Comparison of ENCODE assay signal across 14 cellular contexts in genomic region chr10:109961181-109962001, GRCh38. TPM values are rescaled to one million over a fixed set of nuclear protein-coding genes. Genes with fewer than 3 reads are reported as not detected.
A peak's percentile ranks its signal among the peaks of the same experiment; 100 is the strongest.
DNase-seq lines count a peak whose midpoint lies in the region; ATAC-seq and TF ChIP-seq lines count a peak whose summit lies in the region.
"Had no signal": no experiment of that assay in that cellular context is flagged by ENCODE, and none has a peak within 500 bp of the region (broad histone marks: within the 10 kb centered on the region; RNA-seq: fewer than 3 reads in every experiment).

No MANE protein-coding gene starts in this region.

- dilution Hi-C loops in mammary epithelial cell (cut with HindIII; ENCODE audit: low sequenced_read_pairs): no loop called here

- intact Hi-C loops in mammary epithelial cell (cut with micrococcal nuclease) (no loop called here), left colon (cut with DNase I, micrococcal nuclease) (no loop called here), esophagus squamous epithelium (cut with DNase I) (no loop called here)

- H3K27me3 ChIP-seq in mammary epithelial cell (ENCODE audit: insufficient read depth, low read length) (no peaks in the 10 kb centered on the region), esophagus squamous epithelium (no peaks in the 10 kb centered on the region)
- H3K27me3 ChIP-seq: BLaER1, spleen had no signal

- peak; percentile 66 for ATAC-seq in left colon
- ATAC-seq: lower lobe of right lung; stimulated activated naive CD8-positive, alpha-beta T cell treated with anti-CD3 and anti-CD28 coated beads, Interleukin-15, Interleukin-2, amounts not matched to agents 100 U/mL and 50 U/mL, for 24 hours had no signal

- no peak overlapping the region for H3K27ac ChIP-seq in mammary epithelial cell (ENCODE audit: insufficient read depth, low read depth, low read length)
- no peak overlapping the region for H3K27ac ChIP-seq in esophagus squamous epithelium
- H3K27ac ChIP-seq: BLaER1, lower lobe of right lung, spleen had no signal

- in situ Hi-C loops in mammary epithelial cell (cut with MboI; ENCODE audit: low sequenced_read_pairs in 2 of 2): no loop called here

- TF ChIP-seq CTCF in mammary epithelial cell (conservative IDR thresholded peaks at IDR 0.05 in 1 of 2, IDR thresholded peaks at IDR 0.05 in 1 of 2; ENCODE audit: extremely low read depth in 1 of 2, insufficient read depth in 1 of 2, low read depth in 1 of 2, low read length in 2 of 2) (no peak), esophagus squamous epithelium (IDR thresholded peaks at IDR 0.05) (no peak)

- H2AFZ ChIP-seq in mammary epithelial cell (ENCODE audit: low read depth, low read length): no peak overlapping the region

- H3K36me3 ChIP-seq in mammary epithelial cell (ENCODE audit: insufficient read depth, low read length): no peaks in the 10 kb centered on the region
- no peaks in the 10 kb centered on the region for H3K36me3 ChIP-seq in esophagus squamous epithelium
- H3K36me3 ChIP-seq: BLaER1, lower lobe of right lung, spleen had no signal

- DNase-seq in DMS 273 (lab: John Stamatoyannopoulos, UW; ENCODE audit: unreplicated experiment) (peak; percentile 82), NCI-H146 (lab: John Stamatoyannopoulos, UW) (peak; percentile 76), mammary epithelial cell (peak; percentile 62), left colon (peak in 1 of 2 donors; percentile 40), esophagus squamous epithelium (lab: John Stamatoyannopoulos, UW) (no peak)
- DNase-seq in stimulated activated CD4-positive, alpha-beta T cell treated with anti-CD3 and anti-CD28 coated beads, Interleukin-2, amount 100 ng/mL, for 24 hours: no peak
- no peak for DNase-seq in stimulated activated CD4-positive, alpha-beta T cell treated with anti-CD3 and anti-CD28 coated beads, Interleukin-4, amount 100 ng/mL, for 24 hours
- no peak for DNase-seq in activated CD8-positive, alpha-beta memory T cell treated with anti-CD3 and anti-CD28 coated beads, Interleukin-2, amount 50 U/mL, for 48 hours
- DNase-seq: lower lobe of right lung; NCI-H446; spleen; stimulated activated naive CD8-positive, alpha-beta T cell treated with anti-CD3 and anti-CD28 coated beads, Interleukin-15, Interleukin-2, amounts not matched to agents 100 U/mL and 50 U/mL, for 24 hours; SW 1271 had no signal

- no peak overlapping the region for H3K9ac ChIP-seq in mammary epithelial cell (ENCODE audit: insufficient read depth, low read length)
- H3K9ac ChIP-seq: BLaER1 had no signal

- H3K9me3 ChIP-seq in mammary epithelial cell (replicated peaks; ENCODE audit: insufficient read depth, low read length) (no peaks in the 10 kb centered on the region), esophagus squamous epithelium (no peaks in the 10 kb centered on the region)
- H3K9me3 ChIP-seq: BLaER1, lower lobe of right lung, spleen had no signal

- BruUV-seq in mammary epithelial cell (replicated peaks; lab: Mats Ljungman, UMichigan): no TSS peak

- 81% methylated on average over 5 of the region's 5 CpGs for WGBS in mammary epithelial cell (ENCODE audit: low coverage, missing lambda C conversion rate)
- WGBS in esophagus squamous epithelium, 2 donors: 71 to 77% methylated on average over 5 of the region's 5 CpGs

- H3K4me3 ChIP-seq in mammary epithelial cell (replicated peaks in 1 of 3; ENCODE audit: insufficient read depth in 1 of 3, low read depth in 2 of 3, low read length in 3 of 3): no peak overlapping the region
- H3K4me3 ChIP-seq in esophagus squamous epithelium: no peak overlapping the region
- H3K4me3 ChIP-seq: BLaER1, lower lobe of right lung, spleen had no signal

- TF ChIP-seq POLR2A in esophagus squamous epithelium (IDR thresholded peaks at IDR 0.05): no peak

- no peaks in the 10 kb centered on the region for H4K20me1 ChIP-seq in mammary epithelial cell (ENCODE audit: insufficient read depth, low read length)
- H4K20me1 ChIP-seq: BLaER1 had no signal

- H3K4me1 ChIP-seq in mammary epithelial cell (ENCODE audit: insufficient read depth, low read length) (no peaks in the 10 kb centered on the region), esophagus squamous epithelium (peaks cover 0 to 39% (median 3%) of the 10 kb centered on the region in 3 donors)
- H3K4me1 ChIP-seq: BLaER1, spleen had no signal

- H3K4me2 ChIP-seq in mammary epithelial cell (ENCODE audit: insufficient read depth, low read depth, low read length): no peak overlapping the region
- H3K4me2 ChIP-seq: BLaER1 had no signal

- no peaks in the 10 kb centered on the region for H3K79me2 ChIP-seq in mammary epithelial cell (ENCODE audit: insufficient read depth, low read length)

- CTCF ChIA-PET in mammary epithelial cell (lab: Charles Lee; ENCODE audit: low non-redundant PET): no interaction called here

RNA-seq across cellular contexts. Expression of gene XPNPEP1, which starts 38.1 kb away (rescaled TPM):
- total RNA-seq in mammary epithelial cell (100 to 1,000 TPM in 1 of 2 donors, 10 to 100 TPM in 1; 68.6 to 127 TPM), left colon (100 to 1,000 TPM in 1 of 2 donors, 10 to 100 TPM in 1; 77.5 to 115 TPM), esophagus squamous epithelium (10 to 100 TPM; 39.0 to 79.3 (median 60.1) TPM)
- 152 TPM for polyA plus RNA-seq in mammary epithelial cell
- polyA minus RNA-seq in mammary epithelial cell: 213 TPM

RNA-seq across cellular contexts. Expression of gene ADD3, which starts 46.4 kb away (rescaled TPM):
- total RNA-seq in mammary epithelial cell: 10 to 100 TPM; 24.8 to 67.5 TPM
- 102 TPM for polyA plus RNA-seq in mammary epithelial cell
- 15.7 TPM for polyA minus RNA-seq in mammary epithelial cell
- 100 to 1,000 TPM; 139 to 143 TPM for total RNA-seq in left colon
- total RNA-seq in esophagus squamous epithelium: 100 to 1,000 TPM in 3 of 4 donors, 10 to 100 TPM in 1; 52.5 to 214 (median 145) TPM

Comparison
In these comparisons a context has a peak if more than half of its experiments do, and no peak if none do; other contexts are left out.
1. DNase-seq: peak in DMS 273 (single experiment), NCI-H146 (single experiment) and mammary epithelial cell (single experiment); none in stimulated activated CD4-positive, alpha-beta T cell treated with anti-CD3 and anti-CD28 coated beads, Interleukin-2, amount 100 ng/mL, for 24 hours (0 of 2), stimulated activated CD4-positive, alpha-beta T cell treated with anti-CD3 and anti-CD28 coated beads, Interleukin-4, amount 100 ng/mL, for 24 hours (single experiment), activated CD8-positive, alpha-beta memory T cell treated with anti-CD3 and anti-CD28 coated beads, Interleukin-2, amount 50 U/mL, for 48 hours (single experiment) and esophagus squamous epithelium (single experiment).